ENCODE assay signal across 7 cellular contexts in the genomic region with DNA sequence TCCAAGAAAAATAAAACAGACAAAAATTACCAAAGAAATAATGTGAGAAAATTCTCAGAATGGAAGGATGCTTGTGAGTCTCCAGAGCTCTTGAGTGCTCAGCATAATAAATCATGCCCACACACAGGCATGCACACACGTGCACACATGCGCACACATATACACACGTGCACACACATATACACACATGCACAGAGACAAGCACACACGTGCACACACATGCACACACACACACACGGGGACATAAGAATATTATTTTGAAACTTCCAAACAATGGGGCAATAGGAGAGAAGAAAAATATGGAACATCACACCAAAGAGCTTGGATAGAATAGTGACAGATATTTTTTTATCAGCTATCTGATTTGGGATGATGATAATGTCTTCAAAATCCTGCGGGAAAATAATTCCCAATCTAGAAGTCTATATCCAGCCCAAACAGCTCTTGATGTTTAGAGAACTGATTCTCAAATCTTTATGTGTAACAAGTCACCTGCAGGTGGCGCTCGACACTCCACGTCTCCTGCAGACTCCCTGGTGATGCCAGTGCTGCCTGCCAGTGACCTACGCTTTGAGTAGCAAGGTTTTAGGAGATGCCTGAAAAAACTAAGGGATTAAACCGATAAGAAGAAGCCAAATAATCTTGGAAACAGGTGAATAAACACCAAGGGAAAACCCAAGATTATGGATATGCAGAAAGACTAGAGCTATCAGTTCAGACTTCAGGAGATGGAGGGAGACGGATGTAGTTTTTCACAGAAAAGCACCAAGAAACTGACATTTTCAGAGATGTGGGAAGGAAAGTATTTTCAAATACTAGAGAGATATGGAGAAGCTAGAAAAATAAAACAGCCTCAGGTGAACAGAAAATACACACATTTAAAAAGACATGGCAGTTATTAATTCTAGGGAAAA.
DNase-seq lines count a peak whose midpoint lies in the region; ATAC-seq, FAIRE-seq and TF ChIP-seq lines count a peak whose summit lies in the region.

No MANE protein-coding gene starts in this region.

- DNase-seq in GM12891 (ENCODE audit: insufficient read length, low spot score) (peak; percentile 16), NCI-H2107 treated with DMSO at 0.1 percent for 48 hours (lab: John Stamatoyannopoulos, UW; ENCODE audit: unreplicated experiment) (peak; percentile 29), dermis blood vessel endothelial cell (peak; percentile 60), medulla oblongata (ENCODE audit: extremely low spot score) (peak; percentile 76)
- DNase-seq in activated CD4-positive, alpha-beta T cell treated with anti-CD3 and anti-CD28 coated beads for 4 hours: peak; percentile 37 to 54
- peak; percentile 20 to 25 for DNase-seq in stimulated activated CD8-positive, alpha-beta memory T cell treated with anti-CD3 and anti-CD28 coated beads, Interleukin-4, amount 100 ng/mL, for 1 hour (ENCODE audit: low read depth in 2 of 2, low spot score in 1 of 2)

- FAIRE-seq in GM12891 (lab: Jason Lieb, UNC): no peak

- peak; percentile 55 for ATAC-seq in HG02870 (IDR thresholded peaks at IDR 0.05; ENCODE audit: unreplicated experiment)

- TF ChIP-seq POLR2A in GM12891 (IDR thresholded peaks at IDR 0.05; ENCODE audit: low read depth, low read length): no peak

TF ChIP-seq in GM12891, 5 proteins besides CTCF, POLR2A, EP300 and RAD21:
- TF ChIP-seq POU2F2 (IDR thresholded peaks at IDR 0.05; ENCODE audit: low read depth, low read length) (no peak), SPI1 (IDR thresholded peaks at IDR 0.05; ENCODE audit: low read depth, low read length) (no peak), PAX5 (IDR thresholded peaks at IDR 0.05; ENCODE audit: insufficient read depth, low read length, severe bottlenecking) (no peak), TAF1 (IDR thresholded peaks at IDR 0.05; ENCODE audit: low read depth, low read length) (no peak), POLR2AphosphoS5 (IDR thresholded peaks at IDR 0.05; ENCODE audit: low read depth, low read length) (no peak)

Comparison
In these comparisons a context has a peak if more than half of its experiments do, and no peak if none do; other contexts are left out.
1. Peak in every context shown above with its lines: DNase-seq and ATAC-seq.
2. DNase-seq: peak in every context shown above with its lines; median percentile 76 in medulla oblongata; 60 in dermis blood vessel endothelial cell; 46 in activated CD4-positive, alpha-beta T cell treated with anti-CD3 and anti-CD28 coated beads for 4 hours; 29 in NCI-H2107 treated with DMSO at 0.1 percent for 48 hours; 22 in stimulated activated CD8-positive, alpha-beta memory T cell treated with anti-CD3 and anti-CD28 coated beads, Interleukin-4, amount 100 ng/mL, for 1 hour; 16 in GM12891.